1 cellular context compared by ENCODE assay signal in the genomic region with DNA sequence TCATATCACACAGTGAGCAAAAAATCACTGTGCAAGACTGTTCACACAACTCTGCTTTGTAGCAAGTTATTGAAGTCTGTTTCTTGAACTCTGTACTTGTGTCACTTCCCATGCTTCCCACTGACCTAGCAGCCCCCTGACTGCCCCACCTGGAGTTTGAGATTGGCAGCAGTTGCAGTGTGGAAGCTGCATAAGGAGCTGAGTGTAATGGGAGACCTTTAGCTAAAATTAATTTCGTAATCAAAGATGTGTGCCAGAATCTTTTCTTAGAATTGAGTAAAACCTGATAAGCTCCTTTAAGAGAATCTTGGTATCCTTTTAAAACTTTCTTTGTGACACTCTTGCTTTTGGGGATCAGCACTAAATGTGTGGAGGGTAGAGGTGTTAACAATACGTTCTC.
TF ChIP-seq lines count a peak whose summit lies in the region.

No MANE protein-coding gene starts in this region.

TF ChIP-seq in HepG2, 621 proteins besides CTCF, POLR2A, EP300 and RAD21:
- peak; percentile 21; the same call in 1 of the 2 replicates for TF ChIP-seq CEBPB (IDR thresholded peaks at IDR 0.05; ENCODE audit: borderline replicate concordance, low read depth, low read length)
- TF ChIP-seq MZF1 (CRISPR knock-in tag; IDR thresholded peaks at IDR 0.05; ENCODE audit: borderline replicate concordance): no peak
